33 cellular contexts compared by ENCODE assay signal in genomic region chr5:5414999-5415398, GRCh38.
"Had no signal": no experiment of that assay in that cellular context is flagged by ENCODE, and none has a peak within 500 bp of the region (broad histone marks: within the 10 kb centered on the region; RNA-seq: fewer than 3 reads in every experiment).

No MANE protein-coding gene starts in this region.

- H3K9me3 ChIP-seq: MG63 had no signal

- H3K36me3 ChIP-seq: MG63 had no signal

- DNase-seq: Kasumi-1, MG63, MM.1S, MV-4-11, NCI-H1048, NCI-H1092, NCI-H1092 treated with DMSO at 0.1 percent for 48 hours, NCI-H1105, NCI-H1105 treated with DMSO at 0.1 percent for 48 hours, NCI-H1417, NCI-H1417 treated with DMSO at 0.1 percent for 48 hours, NCI-H1436, NCI-H1436 treated with DMSO at 0.1 percent for 48 hours, NCI-H146, NCI-H1694, NCI-H1694 treated with DMSO at 0.1 percent for 48 hours, NCI-H187, NCI-H187 treated with DMSO at 0.1 percent for 48 hours, NCI-H1930, NCI-H2029, NCI-H2029 treated with DMSO at 0.1 percent for 48 hours, NCI-H2081, NCI-H2081 treated with DMSO at 0.1 percent for 48 hours, NCI-H2107, NCI-H2171, NCI-H2171 treated with DMSO at 0.1 percent for 48 hours, NCI-H2227 treated with DMSO at 0.1 percent for 48 hours, NCI-H226, NCI-H345, NCI-H446, NCI-H446 treated with DMSO at 0.1 percent for 48 hours, NCI-H510A, NCI-H510A treated with DMSO at 0.1 percent for 48 hours had no signal

- H3K27me3 ChIP-seq: MG63 had no signal

- H3K4me3 ChIP-seq: MG63 had no signal
